In genomic region chr2:144519934-144520717, GRCh38 we compare ENCODE assay signal across 1 cellular context.
TF ChIP-seq lines count a peak whose summit lies in the region.

Gene ZEB2 (minus strand): TSS chr2:144520119. CDS start chr2:144517350, 2,769 bp downstream.

TF ChIP-seq in HEK293, 187 proteins besides CTCF, POLR2A, EP300 and RAD21 (continued from another document):
- TF ChIP-seq, protein P1, sequence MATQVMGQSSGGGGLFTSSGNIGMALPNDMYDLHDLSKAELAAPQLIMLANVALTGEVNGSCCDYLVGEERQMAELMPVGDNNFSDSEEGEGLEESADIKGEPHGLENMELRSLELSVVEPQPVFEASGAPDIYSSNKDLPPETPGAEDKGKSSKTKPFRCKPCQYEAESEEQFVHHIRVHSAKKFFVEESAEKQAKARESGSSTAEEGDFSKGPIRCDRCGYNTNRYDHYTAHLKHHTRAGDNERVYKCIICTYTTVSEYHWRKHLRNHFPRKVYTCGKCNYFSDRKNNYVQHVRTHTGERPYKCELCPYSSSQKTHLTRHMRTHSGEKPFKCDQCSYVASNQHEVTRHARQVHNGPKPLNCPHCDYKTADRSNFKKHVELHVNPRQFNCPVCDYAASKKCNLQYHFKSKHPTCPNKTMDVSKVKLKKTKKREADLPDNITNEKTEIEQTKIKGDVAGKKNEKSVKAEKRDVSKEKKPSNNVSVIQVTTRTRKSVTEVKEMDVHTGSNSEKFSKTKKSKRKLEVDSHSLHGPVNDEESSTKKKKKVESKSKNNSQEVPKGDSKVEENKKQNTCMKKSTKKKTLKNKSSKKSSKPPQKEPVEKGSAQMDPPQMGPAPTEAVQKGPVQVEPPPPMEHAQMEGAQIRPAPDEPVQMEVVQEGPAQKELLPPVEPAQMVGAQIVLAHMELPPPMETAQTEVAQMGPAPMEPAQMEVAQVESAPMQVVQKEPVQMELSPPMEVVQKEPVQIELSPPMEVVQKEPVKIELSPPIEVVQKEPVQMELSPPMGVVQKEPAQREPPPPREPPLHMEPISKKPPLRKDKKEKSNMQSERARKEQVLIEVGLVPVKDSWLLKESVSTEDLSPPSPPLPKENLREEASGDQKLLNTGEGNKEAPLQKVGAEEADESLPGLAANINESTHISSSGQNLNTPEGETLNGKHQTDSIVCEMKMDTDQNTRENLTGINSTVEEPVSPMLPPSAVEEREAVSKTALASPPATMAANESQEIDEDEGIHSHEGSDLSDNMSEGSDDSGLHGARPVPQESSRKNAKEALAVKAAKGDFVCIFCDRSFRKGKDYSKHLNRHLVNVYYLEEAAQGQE (tag by site-specific recombination; IDR thresholded peaks at IDR 0.05): no peak
- no peak for TF ChIP-seq ZNF112 (tag by site-specific recombination; IDR thresholded peaks at IDR 0.05)
- peak; percentile 85 for TF ChIP-seq WT1 (tag by site-specific recombination; IDR thresholded peaks at IDR 0.05)
- TF ChIP-seq ZNF571 (tag by site-specific recombination; IDR thresholded peaks at IDR 0.05): no peak
- TF ChIP-seq PRDM1 (tag by site-specific recombination; IDR thresholded peaks at IDR 0.05): peak; percentile 61
- TF ChIP-seq SP3 (tag by site-specific recombination; IDR thresholded peaks at IDR 0.05): 0 out of 2 replicates have a peak, but pooled peaks have one; percentile 40
- TF ChIP-seq RBAK (tag by site-specific recombination; IDR thresholded peaks at IDR 0.05): no peak
- TF ChIP-seq ZNF211 (tag by site-specific recombination; IDR thresholded peaks at IDR 0.05; ENCODE audit: low read depth): no peak
- TF ChIP-seq ZNF645 (tag by site-specific recombination; IDR thresholded peaks at IDR 0.05): no peak
- TF ChIP-seq FEZF1 (tag by site-specific recombination; IDR thresholded peaks at IDR 0.05): peak; percentile 77
